Comparison of ENCODE assay signal across 1 cellular context in genomic region chr15:39776068-39776467, GRCh38.
TF ChIP-seq lines count a peak whose summit lies in the region.

No MANE protein-coding gene starts in this region.

TF ChIP-seq in H1, 55 proteins besides CTCF, POLR2A, EP300 and RAD21:
- no peak for TF ChIP-seq KDM5A (IDR thresholded peaks at IDR 0.05; ENCODE audit: low read length)
- no peak for TF ChIP-seq MAFK (IDR thresholded peaks at IDR 0.05; ENCODE audit: low read depth, low read length)
- no peak for TF ChIP-seq GABPA (IDR thresholded peaks at IDR 0.05; ENCODE audit: borderline replicate concordance, insufficient read depth, low read length)
- no peak for TF ChIP-seq EGR1 (IDR thresholded peaks at IDR 0.05; ENCODE audit: borderline replicate concordance, low read depth, low read length)
- no peak for TF ChIP-seq SP1 (IDR thresholded peaks at IDR 0.05; ENCODE audit: low read depth, low read length)
- no peak for TF ChIP-seq RFX5 (IDR thresholded peaks at IDR 0.05; ENCODE audit: borderline replicate concordance, low read depth, low read length)
- no peak for TF ChIP-seq TBP (IDR thresholded peaks at IDR 0.05; ENCODE audit: low read depth, low read length)
- no peak for TF ChIP-seq YY1 (IDR thresholded peaks at IDR 0.05; ENCODE audit: low read depth, low read length)
- TF ChIP-seq FOSL1 (IDR thresholded peaks at IDR 0.05; ENCODE audit: insufficient read depth, low read depth, low read length): no peak
- no peak for TF ChIP-seq ATF2 (IDR thresholded peaks at IDR 0.05; ENCODE audit: low read length)
- TF ChIP-seq ATF3 (IDR thresholded peaks at IDR 0.05; ENCODE audit: insufficient read depth, low read depth, low read length): no peak
- TF ChIP-seq KDM1A (IDR thresholded peaks at IDR 0.05; ENCODE audit: borderline replicate concordance, low read length): no peak
- no peak for TF ChIP-seq EZH2 (IDR thresholded peaks at IDR 0.05; ENCODE audit: low read depth, low read length, severe bottlenecking)
- TF ChIP-seq GTF2F1 (IDR thresholded peaks at IDR 0.05; ENCODE audit: borderline replicate concordance, low read depth, low read length): no peak
- no peak for TF ChIP-seq CBX8 (IDR thresholded peaks at IDR 0.05; ENCODE audit: borderline replicate concordance, low read depth, low read length)
- no peak for TF ChIP-seq SIRT6 (IDR thresholded peaks at IDR 0.05; ENCODE audit: low read length)
- TF ChIP-seq SRF (IDR thresholded peaks at IDR 0.05; ENCODE audit: low read depth, low read length): no peak
- TF ChIP-seq ASH2L (IDR thresholded peaks at IDR 0.05; ENCODE audit: low read length): no peak
